Comparison of ENCODE assay signal across 15 cellular contexts in the genomic region with DNA sequence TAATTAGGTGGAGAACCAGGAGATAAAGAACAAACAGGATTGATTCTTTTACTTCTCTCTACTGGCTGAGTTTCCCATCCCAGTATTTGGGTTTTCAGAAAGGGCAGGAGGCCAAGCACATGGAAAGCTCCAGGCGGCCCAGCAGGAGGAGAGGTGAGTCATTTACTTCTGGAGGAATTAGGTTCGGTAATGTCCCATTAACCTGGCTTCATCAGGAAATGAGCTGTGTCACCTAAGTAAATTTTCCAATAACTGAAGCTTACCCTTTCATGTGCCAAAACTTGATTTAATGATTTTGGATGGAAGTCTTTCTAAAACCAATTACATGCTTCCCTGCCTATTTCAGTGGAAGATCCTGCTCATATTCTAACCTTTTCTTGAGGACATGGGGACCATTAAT.
DNase-seq lines count a peak whose midpoint lies in the region; ATAC-seq and TF ChIP-seq lines count a peak whose summit lies in the region.
"Had no signal": no experiment of that assay in that cellular context is flagged by ENCODE, and none has a peak within 500 bp of the region (broad histone marks: within the 10 kb centered on the region; RNA-seq: fewer than 3 reads in every experiment).

No MANE protein-coding gene starts in this region.

- TF ChIP-seq CTCF in HEK293 (tag by site-specific recombination; IDR thresholded peaks at IDR 0.05) (no peak), astrocyte of the cerebellum (IDR thresholded peaks at IDR 0.05; ENCODE audit: low read depth, low read length, missing control alignments) (no peak), foreskin keratinocyte (conservative IDR thresholded peaks at IDR 0.05) (no peak), heart left ventricle (IDR thresholded peaks at IDR 0.05) (no peak)

- H3K9me3 ChIP-seq in HEK293 (ENCODE audit: control insufficient read depth, insufficient read depth, low read depth, low read length) (no peaks in the 10 kb centered on the region), heart left ventricle (no peaks in the 10 kb centered on the region)
- H3K9me3 ChIP-seq: SJCRH30, uterus had no signal

- POLR2A ChIA-PET in HEK293 (lab: Yijun Ruan, JAX): no interaction called here

- no peak for TF ChIP-seq POLR2A in heart left ventricle (IDR thresholded peaks at IDR 0.05)

- H3K36me3 ChIP-seq in HEK293 (ENCODE audit: control insufficient read depth in 2 of 2, insufficient read depth in 1 of 2, low read length in 2 of 2) (no peaks in the 10 kb centered on the region), heart left ventricle (no peaks in the 10 kb centered on the region)
- H3K36me3 ChIP-seq: SJCRH30, uterus had no signal

- H3K27ac ChIP-seq in HEK293 (ENCODE audit: extremely low read depth, low read depth, low read length) (no peak overlapping the region), foreskin keratinocyte (no peak overlapping the region), heart left ventricle (no peak overlapping the region)
- H3K27ac ChIP-seq: SJCRH30, uterus had no signal

- in situ Hi-C loops in astrocyte of the cerebellum (cut with HindIII; ENCODE audit: low sequenced_read_pairs): no loop called here

- intact Hi-C loops in heart left ventricle (cut with DNase I): no loop called here

- 66 to 81% (median 72%) methylated on average over 2 of the region's 2 CpGs for WGBS in heart left ventricle, 4 donors

- DNase-seq in AG08396 (ENCODE audit: low spot score) (peak; percentile 24), astrocyte of the cerebellum (ENCODE audit: low read depth) (peak; percentile 19), foreskin keratinocyte (peak in 1 of 2 donors; percentile 30), NCI-H2227 (lab: John Stamatoyannopoulos, UW; ENCODE audit: unreplicated experiment) (no peak), heart left ventricle (no peak), ecto neural progenitor cell (ENCODE audit: low spot score) (no peak)
- DNase-seq: ACHN; activated CD4-positive, alpha-beta T cell treated with anti-CD3 and anti-CD28 coated beads, Interleukin-2, amount 50 U/mL, for 48 hours; anterior cingulate cortex; COR-L47; SJCRH30; stimulated activated naive CD8-positive, alpha-beta T cell treated with anti-CD3 and anti-CD28 coated beads, Interleukin-15, amount 100 ng/mL, for 72 hours had no signal

- H3K4me3 ChIP-seq in HEK293 (ENCODE audit: low read depth, low read length) (no peak overlapping the region), astrocyte of the cerebellum (ENCODE audit: low read depth, low read length) (no peak overlapping the region), heart left ventricle (no peak overlapping the region)
- H3K4me3 ChIP-seq: SJCRH30, uterus had no signal

- CTCF ChIA-PET in HEK293 (lab: Yijun Ruan, JAX): no interaction called here

- H3K27me3 ChIP-seq in foreskin keratinocyte: no peaks in the 10 kb centered on the region
- no peaks in the 10 kb centered on the region for H3K27me3 ChIP-seq in heart left ventricle
- H3K27me3 ChIP-seq: uterus had no signal

- no peaks in the 10 kb centered on the region for H3K4me1 ChIP-seq in HEK293 (ENCODE audit: control insufficient read depth, insufficient read depth, low read length)
- H3K4me1 ChIP-seq in foreskin keratinocyte: no peaks in the 10 kb centered on the region
- H3K4me1 ChIP-seq in heart left ventricle: peaks cover 0 to 22% (median 0%) of the 10 kb centered on the region in 12 donors
- H3K4me1 ChIP-seq: SJCRH30, uterus had no signal

- peak; percentile 48 for ATAC-seq in foreskin keratinocyte
- ATAC-seq in heart left ventricle: no peak
- no peak for ATAC-seq in HG02571 (IDR thresholded peaks at IDR 0.05; ENCODE audit: unreplicated experiment)
- ATAC-seq: stimulated activated naive CD8-positive, alpha-beta T cell treated with anti-CD3 and anti-CD28 coated beads, Interleukin-15, amount 100 ng/mL, for 72 hours had no signal

TF ChIP-seq in HEK293, 187 proteins besides CTCF, POLR2A, EP300 and RAD21 (continues in another document):
- TF ChIP-seq, protein P1, sequence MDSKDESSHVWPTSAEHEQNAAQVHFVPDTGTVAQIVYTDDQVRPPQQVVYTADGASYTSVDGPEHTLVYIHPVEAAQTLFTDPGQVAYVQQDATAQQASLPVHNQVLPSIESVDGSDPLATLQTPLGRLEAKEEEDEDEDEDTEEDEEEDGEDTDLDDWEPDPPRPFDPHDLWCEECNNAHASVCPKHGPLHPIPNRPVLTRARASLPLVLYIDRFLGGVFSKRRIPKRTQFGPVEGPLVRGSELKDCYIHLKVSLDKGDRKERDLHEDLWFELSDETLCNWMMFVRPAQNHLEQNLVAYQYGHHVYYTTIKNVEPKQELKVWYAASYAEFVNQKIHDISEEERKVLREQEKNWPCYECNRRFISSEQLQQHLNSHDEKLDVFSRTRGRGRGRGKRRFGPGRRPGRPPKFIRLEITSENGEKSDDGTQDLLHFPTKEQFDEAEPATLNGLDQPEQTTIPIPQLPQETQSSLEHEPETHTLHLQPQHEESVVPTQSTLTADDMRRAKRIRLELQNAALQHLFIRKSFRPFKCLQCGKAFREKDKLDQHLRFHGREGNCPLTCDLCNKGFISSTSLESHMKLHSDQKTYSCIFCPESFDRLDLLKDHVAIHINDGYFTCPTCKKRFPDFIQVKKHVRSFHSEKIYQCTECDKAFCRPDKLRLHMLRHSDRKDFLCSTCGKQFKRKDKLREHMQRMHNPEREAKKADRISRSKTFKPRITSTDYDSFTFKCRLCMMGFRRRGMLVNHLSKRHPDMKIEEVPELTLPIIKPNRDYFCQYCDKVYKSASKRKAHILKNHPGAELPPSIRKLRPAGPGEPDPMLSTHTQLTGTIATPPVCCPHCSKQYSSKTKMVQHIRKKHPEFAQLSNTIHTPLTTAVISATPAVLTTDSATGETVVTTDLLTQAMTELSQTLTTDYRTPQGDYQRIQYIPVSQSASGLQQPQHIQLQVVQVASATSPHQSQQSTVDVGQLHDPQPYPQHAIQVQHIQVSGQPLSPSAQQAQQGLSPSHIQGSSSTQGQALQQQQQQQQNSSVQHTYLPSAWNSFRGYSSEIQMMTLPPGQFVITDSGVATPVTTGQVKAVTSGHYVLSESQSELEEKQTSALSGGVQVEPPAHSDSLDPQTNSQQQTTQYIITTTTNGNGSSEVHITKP (tag by site-specific recombination; IDR thresholded peaks at IDR 0.05): peak; percentile 48
- TF ChIP-seq GLIS1 (tag by site-specific recombination; IDR thresholded peaks at IDR 0.05) (peak; percentile 13; the same call in 1 of the 2 replicates), ZNF114 (tag by site-specific recombination; IDR thresholded peaks at IDR 0.05) (no peak), ZNF16 (tag by site-specific recombination; IDR thresholded peaks at IDR 0.05; ENCODE audit: low read depth) (no peak), SP3 (tag by site-specific recombination; IDR thresholded peaks at IDR 0.05) (no peak), MYNN (tag by site-specific recombination; IDR thresholded peaks at IDR 0.05; ENCODE audit: borderline replicate concordance) (no peak), ZIC2 (tag by site-specific recombination; IDR thresholded peaks at IDR 0.05) (peak; percentile 44; the same call in 1 of the 2 replicates), ZBTB21 (tag by site-specific recombination; IDR thresholded peaks at IDR 0.05) (no peak), ZNF596 (tag by site-specific recombination; IDR thresholded peaks at IDR 0.05) (no peak), ZNF23 (tag by site-specific recombination; IDR thresholded peaks at IDR 0.05; ENCODE audit: borderline replicate concordance) (no peak), ZNF24 (tag by site-specific recombination; IDR thresholded peaks at IDR 0.05) (0 out of 2 replicates have a peak, but pooled peaks have one; percentile 28), ZFP69B (tag by site-specific recombination; IDR thresholded peaks at IDR 0.05) (no peak)
- TF ChIP-seq, protein P2, sequence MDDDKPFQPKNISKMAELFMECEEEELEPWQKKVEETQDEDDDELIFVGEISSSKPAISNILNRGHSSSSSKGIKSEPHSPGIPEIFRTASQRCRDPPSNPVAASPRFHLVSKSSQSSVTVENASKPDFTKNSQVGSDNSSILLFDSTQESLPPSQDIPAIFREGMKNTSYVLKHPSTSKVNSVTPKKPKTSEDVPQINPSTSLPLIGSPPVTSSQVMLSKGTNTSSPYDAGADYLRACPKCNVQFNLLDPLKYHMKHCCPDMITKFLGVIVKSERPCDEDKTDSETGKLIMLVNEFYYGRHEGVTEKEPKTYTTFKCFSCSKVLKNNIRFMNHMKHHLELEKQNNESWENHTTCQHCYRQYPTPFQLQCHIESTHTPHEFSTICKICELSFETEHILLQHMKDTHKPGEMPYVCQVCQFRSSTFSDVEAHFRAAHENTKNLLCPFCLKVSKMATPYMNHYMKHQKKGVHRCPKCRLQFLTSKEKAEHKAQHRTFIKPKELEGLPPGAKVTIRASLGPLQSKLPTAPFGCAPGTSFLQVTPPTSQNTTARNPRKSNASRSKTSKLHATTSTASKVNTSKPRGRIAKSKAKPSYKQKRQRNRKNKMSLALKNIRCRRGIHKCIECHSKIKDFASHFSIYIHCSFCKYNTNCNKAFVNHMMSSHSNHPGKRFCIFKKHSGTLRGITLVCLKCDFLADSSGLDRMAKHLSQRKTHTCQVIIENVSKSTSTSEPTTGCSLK (tag by site-specific recombination; IDR thresholded peaks at IDR 0.05): no peak
- TF ChIP-seq, protein P3, sequence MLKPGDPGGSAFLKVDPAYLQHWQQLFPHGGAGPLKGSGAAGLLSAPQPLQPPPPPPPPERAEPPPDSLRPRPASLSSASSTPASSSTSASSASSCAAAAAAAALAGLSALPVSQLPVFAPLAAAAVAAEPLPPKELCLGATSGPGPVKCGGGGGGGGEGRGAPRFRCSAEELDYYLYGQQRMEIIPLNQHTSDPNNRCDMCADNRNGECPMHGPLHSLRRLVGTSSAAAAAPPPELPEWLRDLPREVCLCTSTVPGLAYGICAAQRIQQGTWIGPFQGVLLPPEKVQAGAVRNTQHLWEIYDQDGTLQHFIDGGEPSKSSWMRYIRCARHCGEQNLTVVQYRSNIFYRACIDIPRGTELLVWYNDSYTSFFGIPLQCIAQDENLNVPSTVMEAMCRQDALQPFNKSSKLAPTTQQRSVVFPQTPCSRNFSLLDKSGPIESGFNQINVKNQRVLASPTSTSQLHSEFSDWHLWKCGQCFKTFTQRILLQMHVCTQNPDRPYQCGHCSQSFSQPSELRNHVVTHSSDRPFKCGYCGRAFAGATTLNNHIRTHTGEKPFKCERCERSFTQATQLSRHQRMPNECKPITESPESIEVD (tag by site-specific recombination; IDR thresholded peaks at IDR 0.05): 0 out of 2 replicates have a peak, but pooled peaks have one; percentile 13
- TF ChIP-seq, protein P4, sequence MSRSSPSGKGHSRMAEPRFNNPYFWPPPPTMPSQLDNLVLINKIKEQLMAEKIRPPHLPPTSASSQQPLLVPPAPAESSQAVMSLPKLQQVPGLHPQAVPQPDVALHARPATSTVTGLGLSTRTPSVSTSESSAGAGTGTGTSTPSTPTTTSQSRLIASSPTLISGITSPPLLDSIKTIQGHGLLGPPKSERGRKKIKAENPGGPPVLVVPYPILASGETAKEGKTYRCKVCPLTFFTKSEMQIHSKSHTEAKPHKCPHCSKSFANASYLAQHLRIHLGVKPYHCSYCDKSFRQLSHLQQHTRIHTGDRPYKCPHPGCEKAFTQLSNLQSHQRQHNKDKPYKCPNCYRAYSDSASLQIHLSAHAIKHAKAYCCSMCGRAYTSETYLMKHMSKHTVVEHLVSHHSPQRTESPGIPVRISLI (tag by site-specific recombination; IDR thresholded peaks at IDR 0.05): no peak

Comparison
In these comparisons a context has a peak if more than half of its experiments do, and no peak if none do; other contexts are left out.
1. DNase-seq: peak in AG08396 (single experiment) and astrocyte of the cerebellum (single experiment); none in NCI-H2227 (single experiment), heart left ventricle (0 of 5) and ecto neural progenitor cell (single experiment).